In the genomic region with DNA sequence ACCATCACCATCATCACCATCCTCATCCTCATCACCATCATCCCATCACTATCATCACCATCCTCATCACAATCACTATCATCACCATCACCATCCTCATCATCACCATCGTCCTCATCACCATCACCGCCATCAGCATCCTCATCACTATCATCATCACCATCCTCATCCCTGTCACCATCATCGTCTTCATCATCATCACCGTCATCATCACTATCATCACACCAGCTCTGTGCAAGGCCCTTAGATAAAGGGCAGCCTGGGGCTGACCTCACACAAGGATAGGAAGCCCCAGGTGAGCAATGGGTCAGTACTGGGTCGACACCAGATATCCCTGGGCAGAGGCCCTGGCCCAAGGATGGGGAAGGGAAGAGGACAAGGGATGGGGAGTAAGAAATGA, we compare ENCODE assay signal across 1 cellular context.
TF ChIP-seq lines count a peak whose summit lies in the region.

No MANE protein-coding gene starts in this region.

TF ChIP-seq in K562, 482 proteins besides CTCF, POLR2A, EP300 and RAD21 (continued from another document):
- TF ChIP-seq, protein P1, sequence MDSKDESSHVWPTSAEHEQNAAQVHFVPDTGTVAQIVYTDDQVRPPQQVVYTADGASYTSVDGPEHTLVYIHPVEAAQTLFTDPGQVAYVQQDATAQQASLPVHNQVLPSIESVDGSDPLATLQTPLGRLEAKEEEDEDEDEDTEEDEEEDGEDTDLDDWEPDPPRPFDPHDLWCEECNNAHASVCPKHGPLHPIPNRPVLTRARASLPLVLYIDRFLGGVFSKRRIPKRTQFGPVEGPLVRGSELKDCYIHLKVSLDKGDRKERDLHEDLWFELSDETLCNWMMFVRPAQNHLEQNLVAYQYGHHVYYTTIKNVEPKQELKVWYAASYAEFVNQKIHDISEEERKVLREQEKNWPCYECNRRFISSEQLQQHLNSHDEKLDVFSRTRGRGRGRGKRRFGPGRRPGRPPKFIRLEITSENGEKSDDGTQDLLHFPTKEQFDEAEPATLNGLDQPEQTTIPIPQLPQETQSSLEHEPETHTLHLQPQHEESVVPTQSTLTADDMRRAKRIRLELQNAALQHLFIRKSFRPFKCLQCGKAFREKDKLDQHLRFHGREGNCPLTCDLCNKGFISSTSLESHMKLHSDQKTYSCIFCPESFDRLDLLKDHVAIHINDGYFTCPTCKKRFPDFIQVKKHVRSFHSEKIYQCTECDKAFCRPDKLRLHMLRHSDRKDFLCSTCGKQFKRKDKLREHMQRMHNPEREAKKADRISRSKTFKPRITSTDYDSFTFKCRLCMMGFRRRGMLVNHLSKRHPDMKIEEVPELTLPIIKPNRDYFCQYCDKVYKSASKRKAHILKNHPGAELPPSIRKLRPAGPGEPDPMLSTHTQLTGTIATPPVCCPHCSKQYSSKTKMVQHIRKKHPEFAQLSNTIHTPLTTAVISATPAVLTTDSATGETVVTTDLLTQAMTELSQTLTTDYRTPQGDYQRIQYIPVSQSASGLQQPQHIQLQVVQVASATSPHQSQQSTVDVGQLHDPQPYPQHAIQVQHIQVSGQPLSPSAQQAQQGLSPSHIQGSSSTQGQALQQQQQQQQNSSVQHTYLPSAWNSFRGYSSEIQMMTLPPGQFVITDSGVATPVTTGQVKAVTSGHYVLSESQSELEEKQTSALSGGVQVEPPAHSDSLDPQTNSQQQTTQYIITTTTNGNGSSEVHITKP (IDR thresholded peaks at IDR 0.05; ENCODE audit: partially characterized antibody): no peak
- TF ChIP-seq FOXJ2 (tag; IDR thresholded peaks at IDR 0.05): no peak
- TF ChIP-seq YBX1 (IDR thresholded peaks at IDR 0.05): peak; percentile 97; the same call in 1 of the 2 replicates
- TF ChIP-seq CBFB (CRISPR knock-in tag; IDR thresholded peaks at IDR 0.05): peak; percentile 32; the same call in 1 of the 2 replicates
- TF ChIP-seq PHF21A (IDR thresholded peaks at IDR 0.05; ENCODE audit: borderline replicate concordance, low read depth): 0 out of 2 replicates have a peak, but pooled peaks have one; percentile 32
- peak; percentile 93; the same call in 1 of the 2 replicates for TF ChIP-seq HDAC2 (IDR thresholded peaks at IDR 0.05)
- peak; percentile 50 for TF ChIP-seq NUFIP1 (IDR thresholded peaks at IDR 0.05; ENCODE audit: partially characterized antibody)
- peak; percentile 96 for TF ChIP-seq CTBP1 (IDR thresholded peaks at IDR 0.05; ENCODE audit: borderline replicate concordance)
- 0 out of 2 replicates have a peak, but pooled peaks have one; percentile 29 for TF ChIP-seq MEF2D (tag; conservative IDR thresholded peaks at IDR 0.05; ENCODE audit: low read depth)
TF ChIP-seq in K562: peak in this region for 32.
